In genomic region chr1:37533317-37534093, GRCh38 we compare ENCODE assay signal across 15 cellular contexts. TPM values are rescaled to one million over a fixed set of nuclear protein-coding genes. Genes with fewer than 3 reads are reported as not detected.
DNase-seq lines count a peak whose midpoint lies in the region; ATAC-seq and TF ChIP-seq lines count a peak whose summit lies in the region.
"Had no signal": no experiment of that assay in that cellular context is flagged by ENCODE, and none has a peak within 500 bp of the region (broad histone marks: within the 10 kb centered on the region; RNA-seq: fewer than 3 reads in every experiment).

No MANE protein-coding gene starts in this region.

- TF ChIP-seq CTCF in SK-N-SH (IDR thresholded peaks at IDR 0.05): no peak
- TF ChIP-seq CTCF in tibial nerve (IDR thresholded peaks at IDR 0.05): no peak

- no peak overlapping the region for H3K4ac ChIP-seq in mesenchymal stem cell (ENCODE audit: low read depth in 1 of 2, low read length in 2 of 2)

- H3K4me2 ChIP-seq in SK-N-SH (0 out of 2 replicates have a peak overlapping the region, but pooled peaks have one; percentile 23), mesenchymal stem cell (ENCODE audit: low read length, poor library complexity, severe bottlenecking) (no peak overlapping the region)

- TF ChIP-seq RAD21 in SK-N-SH (IDR thresholded peaks at IDR 0.05; ENCODE audit: low read length): no peak

- 86% methylated on average over 4 of the region's 4 CpGs for WGBS in SK-N-SH (ENCODE audit: low lambda C conversion rate)
- 76% methylated on average over 3 of the region's 4 CpGs for WGBS in mesenchymal stem cell
- 94 to 96% methylated on average over 4 of the region's 4 CpGs for WGBS in tibial nerve, 2 donors

- ATAC-seq in SK-N-SH treated with all-trans-retinoic acid at 6 μM for 48 hours: no peak; the same call in 2 of the 3 replicates
- no peak for ATAC-seq in stimulated activated naive CD8-positive, alpha-beta T cell treated with anti-CD3 and anti-CD28 coated beads, Interleukin-15, Interleukin-2, amounts not matched to agents 100 U/mL and 50 U/mL, for 24 hours
- no peak for ATAC-seq in GM21423 (IDR thresholded peaks at IDR 0.05; ENCODE audit: unreplicated experiment)
- ATAC-seq: activated CD4-positive, CD25-positive, alpha-beta regulatory T cell treated with anti-CD3 and anti-CD28 coated beads, Interleukin-2, amount 50 U/mL, for 24 hours; right cardiac atrium had no signal

- H3F3A ChIP-seq in SK-N-SH (replicated peaks; ENCODE audit: insufficient read depth): peaks cover 27% of the 10 kb centered on the region

- H3K4me3 ChIP-seq in SK-N-SH (ENCODE audit: low read depth in 2 of 2, low read length in 1 of 2) (no peak overlapping the region), mesenchymal stem cell (ENCODE audit: insufficient read depth in 1 of 2, low read depth in 1 of 2, low read length in 2 of 2) (no peak overlapping the region), tibial nerve (no peak overlapping the region)

- H4K20me1 ChIP-seq in SK-N-SH (ENCODE audit: insufficient read depth): no peaks in the 10 kb centered on the region; the same call in 1 of the 2 replicates

- CTCF ChIA-PET in SK-N-SH (lab: Yijun Ruan, JAX): no interaction called here

- H3K18ac ChIP-seq in mesenchymal stem cell (ENCODE audit: low read depth in 1 of 2, low read length in 2 of 2): no peak overlapping the region

- H3K79me1 ChIP-seq in mesenchymal stem cell (replicated peaks; ENCODE audit: low read length, poor library complexity, severe bottlenecking): peaks cover 2% of the 10 kb centered on the region

- H2AFZ ChIP-seq in SK-N-SH (ENCODE audit: low read depth): no peak overlapping the region
- H2AFZ ChIP-seq in mesenchymal stem cell (ENCODE audit: low read depth, low read length): no peak overlapping the region

- H3K79me2 ChIP-seq in SK-N-SH (ENCODE audit: insufficient read depth): peaks cover 32% of the 10 kb centered on the region

- H2BK120ac ChIP-seq in mesenchymal stem cell (ENCODE audit: low read depth, low read length): no peak overlapping the region

- H3K27me3 ChIP-seq in SK-N-SH (ENCODE audit: insufficient read depth) (no peaks in the 10 kb centered on the region), mesenchymal stem cell (ENCODE audit: control insufficient read depth in 1 of 2, insufficient read depth in 1 of 2, low read length in 2 of 2) (no peaks in the 10 kb centered on the region), tibial nerve (no peaks in the 10 kb centered on the region)

- H3K14ac ChIP-seq in mesenchymal stem cell (ENCODE audit: low read length in 2 of 2): no peak overlapping the region

- H3K36me3 ChIP-seq in SK-N-SH (replicated peaks in 1 of 2; ENCODE audit: control insufficient read depth in 1 of 2, insufficient read depth in 2 of 2, low read length in 1 of 2) (peaks cover 22 to 32% of the 10 kb centered on the region in 2 experiments), mesenchymal stem cell (ENCODE audit: control insufficient read depth in 1 of 2, insufficient read depth in 2 of 2, low read depth in 1 of 2, low read length in 2 of 2) (peaks cover 3 to 30% of the 10 kb centered on the region in 2 experiments), tibial nerve (peaks cover 0 to 34% (median 9%) of the 10 kb centered on the region in 3 donors)

- H2BK5ac ChIP-seq in mesenchymal stem cell (ENCODE audit: low read depth, low read length, poor library complexity, severe bottlenecking): no peak overlapping the region

- no peak overlapping the region for H2BK15ac ChIP-seq in mesenchymal stem cell (ENCODE audit: low read depth, poor library complexity, severe bottlenecking)

- H3K9me3 ChIP-seq in SK-N-SH (no peaks in the 10 kb centered on the region), mesenchymal stem cell (ENCODE audit: control insufficient read depth, low read length) (no peaks in the 10 kb centered on the region), tibial nerve (no peaks in the 10 kb centered on the region)

- peak overlapping the region in 1 of 2 experiments; percentile 95; a peak in 2 of 4 replicates for H3K27ac ChIP-seq in SK-N-SH (ENCODE audit: low read depth in 2 of 2, low read length in 1 of 2)
- H3K27ac ChIP-seq in caudate nucleus (ENCODE audit: low read depth, low read length): peak overlapping the region; percentile 78
- no peak overlapping the region for H3K27ac ChIP-seq in mesenchymal stem cell (ENCODE audit: low read length, poor library complexity, severe bottlenecking)
- H3K27ac ChIP-seq in tibial nerve: peak overlapping the region in 3 of 4 donors; percentile 23 to 72 (median 68)

- no peaks in the 10 kb centered on the region for H3K9me2 ChIP-seq in SK-N-SH

- H3K4me1 ChIP-seq in SK-N-SH (ENCODE audit: control insufficient read depth in 1 of 2, insufficient read depth in 2 of 2, low read depth in 1 of 2, low read length in 1 of 2) (0 out of 4 replicates have a peak, but pooled peaks cover 0 to 3% of the 10 kb centered on the region in 2 experiments), mesenchymal stem cell (ENCODE audit: control insufficient read depth, insufficient read depth, low read depth, low read length) (no peaks in the 10 kb centered on the region), tibial nerve (peaks cover 0 to 12% (median 0%) of the 10 kb centered on the region in 4 donors)

- H4K91ac ChIP-seq in mesenchymal stem cell (ENCODE audit: low read length): no peak overlapping the region

- H4K8ac ChIP-seq in mesenchymal stem cell (ENCODE audit: low read length): no peak overlapping the region

- POLR2A ChIA-PET in SK-N-SH (lab: Yijun Ruan, JAX): no interaction called here

- no peak for TF ChIP-seq POLR2A in tibial nerve (IDR thresholded peaks at IDR 0.05)
- no peak for TF ChIP-seq POLR2A in erythroblast (IDR thresholded peaks at IDR 0.05; ENCODE audit: low read length)

- H3K9ac ChIP-seq in SK-N-SH (peak overlapping the region; percentile 12; the same call in 1 of the 2 replicates), mesenchymal stem cell (ENCODE audit: low read length) (peak overlapping the region; percentile 63)

- H2AK5ac ChIP-seq in mesenchymal stem cell (ENCODE audit: low read length, severe bottlenecking): peak overlapping the region; percentile 1

- no peak for DNase-seq in SK-N-SH
- DNase-seq in caudate nucleus (lab: John Stamatoyannopoulos, UW): no peak
- DNase-seq in mesenchymal stem cell: no peak
- DNase-seq in tibial nerve (ENCODE audit: low spot score in 2 of 2): no peak
- DNase-seq in stimulated activated naive CD8-positive, alpha-beta T cell treated with anti-CD3 and anti-CD28 coated beads, Interleukin-15, Interleukin-2, amounts not matched to agents 100 U/mL and 50 U/mL, for 24 hours: no peak
- no peak for DNase-seq in erythroblast (lab: John Stamatoyannopoulos, UW)
- DNase-seq: cortex of kidney; foreskin melanocyte; immature natural killer cell; NCI-H1048; right cardiac atrium; stimulated activated naive CD4-positive, alpha-beta T cell treated with Interleukin-2 at 50 U/mL for 16 hours had no signal

- TF ChIP-seq EP300 in SK-N-SH (IDR thresholded peaks at IDR 0.05; ENCODE audit: borderline replicate concordance in 1 of 2, low read depth in 1 of 2, low read length in 1 of 2): no peak
- TF ChIP-seq EP300 in tibial nerve (IDR thresholded peaks at IDR 0.05): no peak

- no peak overlapping the region for H2BK12ac ChIP-seq in mesenchymal stem cell (ENCODE audit: low read length in 2 of 2)

- H3K23ac ChIP-seq in mesenchymal stem cell (ENCODE audit: low read length in 2 of 2): no peak overlapping the region

TF ChIP-seq in SK-N-SH, 30 proteins besides CTCF, POLR2A, EP300 and RAD21 (continues in another document):
- TF ChIP-seq CHD2 (IDR thresholded peaks at IDR 0.05; ENCODE audit: low read length, partially characterized antibody) (no peak), ELF1 (IDR thresholded peaks at IDR 0.05) (no peak)

TF ChIP-seq in SK-N-SH treated with all-trans-retinoic acid at 6 μM for 48 hours, 23 proteins besides CTCF, POLR2A, EP300 and RAD21:
- TF ChIP-seq ZNF565 (CRISPR knock-in tag; conservative IDR thresholded peaks at IDR 0.05; ENCODE audit: low read depth) (no peak), ZNF70 (CRISPR knock-in tag; IDR thresholded peaks at IDR 0.05) (no peak), ZFP30 (CRISPR knock-in tag; IDR thresholded peaks at IDR 0.05) (no peak), PPARA (CRISPR knock-in tag; IDR thresholded peaks at IDR 0.05; ENCODE audit: borderline replicate concordance) (no peak), ZNF8 (CRISPR knock-in tag; IDR thresholded peaks at IDR 0.05) (no peak), ZC3H10 (CRISPR knock-in tag; IDR thresholded peaks at IDR 0.05) (no peak)

RNA-seq across cellular contexts. Expression of gene MEAF6, which starts 18.9 kb away (rescaled TPM):
- 47.2 and 60.5 TPM in 2 replicates for polyA plus RNA-seq in SK-N-SH (2012; rRNA removed)
- 69.0 and 74.2 TPM in 2 replicates for polyA plus RNA-seq in SK-N-SH (2012; cell fraction: cytosol; rRNA removed)
- 25.1 and 39.1 TPM in 2 replicates for polyA plus RNA-seq in SK-N-SH (2012; cell fraction: nucleus; rRNA removed)
- 51.7 TPM for polyA plus RNA-seq in mesenchymal stem cell (2013, experiment 1 of 2)
- polyA plus RNA-seq in mesenchymal stem cell (2013, experiment 2 of 2): 53.1 TPM
- 10 to 100 TPM; 33.3 to 59.4 (median 40.3) TPM for total RNA-seq in tibial nerve

RNA-seq across cellular contexts. Expression of gene SNIP1, which starts 20.6 kb away (rescaled TPM):
- polyA plus RNA-seq in SK-N-SH (2012; rRNA removed): 8.4 and 10.2 TPM in 2 replicates
- 7.8 and 8.2 TPM in 2 replicates for polyA plus RNA-seq in SK-N-SH (2012; cell fraction: cytosol; rRNA removed)
- polyA plus RNA-seq in SK-N-SH (2012; cell fraction: nucleus; rRNA removed): 17.1 and 23.1 TPM in 2 replicates
- 4.4 TPM for polyA plus RNA-seq in mesenchymal stem cell (2013, experiment 1 of 2)
- 4.5 TPM for polyA plus RNA-seq in mesenchymal stem cell (2013, experiment 2 of 2)
- total RNA-seq in tibial nerve: 10 to 100 TPM in 3 of 4 donors, 1 to 10 TPM in 1; 9.0 to 46.9 (median 37.7) TPM

RNA-seq across cellular contexts. Expression of gene DNALI1, which starts 23.2 kb away (rescaled TPM):
- polyA plus RNA-seq in SK-N-SH (2012; rRNA removed): 16.5 and 17.4 TPM in 2 replicates
- 10.6 and 16.6 TPM in 2 replicates for polyA plus RNA-seq in SK-N-SH (2012; cell fraction: cytosol; rRNA removed)
- 53.6 and 54.0 TPM in 2 replicates for polyA plus RNA-seq in SK-N-SH (2012; cell fraction: nucleus; rRNA removed)
- 15.1 TPM for polyA plus RNA-seq in mesenchymal stem cell (2013, experiment 1 of 2)
- 15.8 TPM for polyA plus RNA-seq in mesenchymal stem cell (2013, experiment 2 of 2)
- 10 to 100 TPM in 1 of 4 donors, 1 to 10 TPM in 3; 6.3 to 10.3 (median 9.5) TPM for total RNA-seq in tibial nerve
- polyA plus RNA-seq: immature natural killer cell had no signal

RNA-seq across cellular contexts. Expression of gene ZC3H12A, which starts 59.1 kb away (rescaled TPM):
- polyA plus RNA-seq in SK-N-SH (2012; rRNA removed): 7.4 and 8.9 TPM in 2 replicates
- 3.4 and 4.3 TPM in 2 replicates for polyA plus RNA-seq in SK-N-SH (2012; cell fraction: cytosol; rRNA removed)
- 24.6 and 24.8 TPM in 2 replicates for polyA plus RNA-seq in SK-N-SH (2012; cell fraction: nucleus; rRNA removed)
- 11.2 TPM for polyA plus RNA-seq in mesenchymal stem cell (2013, experiment 1 of 2)
- 11.4 TPM for polyA plus RNA-seq in mesenchymal stem cell (2013, experiment 2 of 2)
- total RNA-seq in tibial nerve: 10 to 100 TPM in 3 of 4 donors, 1 to 10 TPM in 1; 7.9 to 15.7 (median 10.9) TPM
